25 cellular contexts compared by ENCODE assay signal in genomic region chr4:10613926-10614478, GRCh38.
DNase-seq lines count a peak whose midpoint lies in the region; ATAC-seq and TF ChIP-seq lines count a peak whose summit lies in the region.
"Had no signal": no experiment of that assay in that cellular context is flagged by ENCODE, and none has a peak within 500 bp of the region (broad histone marks: within the 10 kb centered on the region; RNA-seq: fewer than 3 reads in every experiment).

No MANE protein-coding gene starts in this region.

- no peak for ATAC-seq in right cardiac atrium
- ATAC-seq: A549, GM12878 had no signal

- no peaks in the 10 kb centered on the region for H3K9me3 Mint-ChIP-seq in H9
- H3K9me3 Mint-ChIP-seq: CD4-positive, CD25-positive, alpha-beta regulatory T cell; CD8-positive, alpha-beta memory T cell had no signal

- H3K56ac ChIP-seq in mesendoderm (ENCODE audit: low read length) (no peak overlapping the region), H9 (ENCODE audit: insufficient read length, low read depth, low read length) (no peak overlapping the region)

- H2BK20ac ChIP-seq in H9 (ENCODE audit: low read depth, low read length, poor library complexity, severe bottlenecking), result no peak overlapping the region

- H2BK15ac ChIP-seq in mesendoderm (replicated peaks; ENCODE audit: low read depth), result no peak overlapping the region
- no peak overlapping the region for H2BK15ac ChIP-seq in H9 (ENCODE audit: low read depth, low read length)

- no CpG with 5 or more reads among the region's 5 CpGs for WGBS in mesendoderm (ENCODE audit: extremely low coverage, insufficient coverage, low lambda C conversion rate)
- WGBS in trophoblast cell (ENCODE audit: extremely low coverage, insufficient coverage, insufficient read length), result no CpG with 5 or more reads among the region's 5 CpGs
- no CpG with 5 or more reads among the region's 5 CpGs for WGBS in H9 (ENCODE audit: extremely low coverage, insufficient read length, low lambda C conversion rate)
- WGBS in right cardiac atrium, result 72% methylated on average over 5 of the region's 5 CpGs

- H3K14ac ChIP-seq in trophoblast cell (ENCODE audit: low read length) (no peak overlapping the region), H9 (ENCODE audit: insufficient read depth, low read length) (no peak overlapping the region)

- H4K8ac ChIP-seq in mesendoderm (ENCODE audit: low read depth, low read length), result no peak overlapping the region
- no peak overlapping the region for H4K8ac ChIP-seq in trophoblast cell (ENCODE audit: low read depth, low read length)
- no peak overlapping the region for H4K8ac ChIP-seq in H9 (replicated peaks; ENCODE audit: insufficient read length, low read depth, low read length)

- intact Hi-C loops in right cardiac atrium (cut with DNase I), result no loop called here

- no peak overlapping the region for H3K4ac ChIP-seq in mesendoderm (ENCODE audit: low read depth, low read length)
- no peak overlapping the region for H3K4ac ChIP-seq in trophoblast cell (ENCODE audit: low read depth, low read length)
- no peak overlapping the region for H3K4ac ChIP-seq in H9 (ENCODE audit: low read depth, low read length)

- peaks cover 3% of the 10 kb centered on the region; the same call in 1 of the 2 replicates for H3K4me1 ChIP-seq in HEK293 (ENCODE audit: control insufficient read depth, insufficient read depth, low read length)
- H3K4me1 ChIP-seq in mesendoderm (ENCODE audit: control insufficient read depth, low read depth, low read length), result no peaks in the 10 kb centered on the region
- H3K4me1 ChIP-seq in trophoblast cell (ENCODE audit: control insufficient read depth in 1 of 2, insufficient read depth in 2 of 2, low read length in 2 of 2), result peaks cover 16 to 21% of the 10 kb centered on the region in 2 experiments
- no peaks in the 10 kb centered on the region for H3K4me1 ChIP-seq in H9 (ENCODE audit: insufficient read depth, low read length)
- no peaks in the 10 kb centered on the region for H3K4me1 ChIP-seq in right cardiac atrium (ENCODE audit: control insufficient read depth, insufficient read depth, low read length)
- H3K4me1 ChIP-seq in BE2C, result no peaks in the 10 kb centered on the region
- H3K4me1 ChIP-seq: A549 had no signal

- H2AFZ ChIP-seq in trophoblast cell (ENCODE audit: insufficient read depth, low read length, poor library complexity) (no peak overlapping the region), H9 (ENCODE audit: low read length) (no peak overlapping the region)

- no peak overlapping the region for H4K12ac ChIP-seq in trophoblast cell (ENCODE audit: low read depth, low read length)

- no peaks in the 10 kb centered on the region for H3K23me2 ChIP-seq in H9 (ENCODE audit: insufficient read length, low read depth, low read length, poor library complexity, severe bottlenecking)

- H2BK120ac ChIP-seq in mesendoderm (ENCODE audit: low read depth, low read length), result no peak overlapping the region
- H2BK120ac ChIP-seq in trophoblast cell (ENCODE audit: insufficient read depth, low read length, poor library complexity), result peak overlapping the region; percentile 9
- H2BK120ac ChIP-seq in H9 (ENCODE audit: low read depth, low read length, poor library complexity, severe bottlenecking), result no peak overlapping the region

- H4K5ac ChIP-seq in mesendoderm (ENCODE audit: low read length), result no peak overlapping the region
- no peak overlapping the region for H4K5ac ChIP-seq in H9 (ENCODE audit: insufficient read length, low read depth, low read length)

- H3K79me2 ChIP-seq in mesendoderm (ENCODE audit: control insufficient read depth, insufficient read depth, low read length) (no peaks in the 10 kb centered on the region), trophoblast cell (ENCODE audit: control insufficient read depth, insufficient read depth, low read length, poor library complexity) (no peaks in the 10 kb centered on the region), H9 (ENCODE audit: insufficient read depth, low read length) (no peaks in the 10 kb centered on the region)

- H3K4me2 ChIP-seq in mesendoderm (ENCODE audit: low read length) (no peak overlapping the region), trophoblast cell (ENCODE audit: low read length) (no peak overlapping the region), H9 (ENCODE audit: insufficient read depth, insufficient read length, low read length) (no peak overlapping the region)
- H3K4me2 ChIP-seq: A549, BLaER1 had no signal

- no peak overlapping the region for H2BK5ac ChIP-seq in mesendoderm (ENCODE audit: low read length)
- peak overlapping the region; percentile 35 for H2BK5ac ChIP-seq in trophoblast cell (ENCODE audit: low read depth, low read length, poor library complexity)
- no peak overlapping the region for H2BK5ac ChIP-seq in H9 (ENCODE audit: insufficient read length, low read length)

- H3T11ph ChIP-seq in H9 (ENCODE audit: low read length), result no peak overlapping the region

- H3K36me3 ChIP-seq in HEK293 (ENCODE audit: control insufficient read depth in 2 of 2, insufficient read depth in 1 of 2, low read length in 2 of 2) (no peaks in the 10 kb centered on the region), mesendoderm (ENCODE audit: control insufficient read depth, insufficient read depth, low read length) (no peaks in the 10 kb centered on the region), trophoblast cell (ENCODE audit: control insufficient read depth in 1 of 2, insufficient read depth in 2 of 2, low read length in 2 of 2) (no peaks in the 10 kb centered on the region), BE2C (no peaks in the 10 kb centered on the region)
- H3K36me3 ChIP-seq: BLaER1 had no signal

- TF ChIP-seq CTCF in HEK293 (tag by site-specific recombination; IDR thresholded peaks at IDR 0.05) (no peak), H9 (conservative IDR thresholded peaks at IDR 0.05) (no peak), BE2C (IDR thresholded peaks at IDR 0.05; ENCODE audit: low read depth, low read length) (no peak)

- H3K4me3 Mint-ChIP-seq in H9, result no peak overlapping the region
- H3K4me3 Mint-ChIP-seq: B cell; CD14-positive monocyte; CD4-positive, alpha-beta memory T cell; CD4-positive, CD25-positive, alpha-beta regulatory T cell; CD8-positive, alpha-beta memory T cell had no signal

- DNase-seq in mesendoderm, result no peak
- DNase-seq in trophoblast cell, result peak; percentile 96 to 98
- DNase-seq in H9, result no peak
- DNase-seq in right cardiac atrium, result no peak
- DNase-seq in BE2C, result no peak
- DNase-seq: AML-193; C1 segment of cervical spinal cord; CD4-positive, alpha-beta memory T cell; CD4-positive, CD25-positive, alpha-beta regulatory T cell; CD8-positive, alpha-beta memory T cell; COR-L47; DMS 273 treated with DMSO at 0.1 percent for 48 hours; DMS153; DMS53; DMS79; DND-41; EL; GDM1 had no signal

- no peak overlapping the region for H3K27ac Mint-ChIP-seq in H9
- H3K27ac Mint-ChIP-seq: B cell; CD14-positive monocyte; CD4-positive, alpha-beta memory T cell; CD4-positive, CD25-positive, alpha-beta regulatory T cell; CD8-positive, alpha-beta memory T cell had no signal

- no peak overlapping the region for H3K9ac ChIP-seq in mesendoderm (ENCODE audit: low read length)
- H3K9ac ChIP-seq in trophoblast cell (ENCODE audit: low read length), result no peak overlapping the region
- H3K9ac ChIP-seq in H9 (ENCODE audit: extremely low read depth, insufficient read length, low read length), result no peak overlapping the region
- H3K9ac ChIP-seq: BLaER1 had no signal

- POLR2A ChIA-PET in HEK293 (lab: Yijun Ruan, JAX), result no interaction called here

- H4K20me1 ChIP-seq in H9 (ENCODE audit: control insufficient read depth, insufficient read depth, insufficient read length), result no peaks in the 10 kb centered on the region
- H4K20me1 ChIP-seq: BLaER1 had no signal

- H3K4me3 ChIP-seq in HEK293 (ENCODE audit: low read depth, low read length), result no peak overlapping the region
- H3K4me3 ChIP-seq in mesendoderm (ENCODE audit: low read length), result no peak overlapping the region
- no peak overlapping the region for H3K4me3 ChIP-seq in trophoblast cell (ENCODE audit: low read depth, low read length)
- H3K4me3 ChIP-seq in right cardiac atrium (ENCODE audit: low read length), result no peak overlapping the region
- H3K4me3 ChIP-seq in BE2C (ENCODE audit: low read depth, low read length), result no peak overlapping the region
- H3K4me3 ChIP-seq: A549, BLaER1, GM12878 had no signal

- H3K79me1 ChIP-seq in mesendoderm (ENCODE audit: low read length) (no peaks in the 10 kb centered on the region), trophoblast cell (ENCODE audit: low read length) (peaks cover 20% of the 10 kb centered on the region), H9 (ENCODE audit: insufficient read depth, low read depth, low read length, poor library complexity, severe bottlenecking) (no peaks in the 10 kb centered on the region)

- H3K27me3 Mint-ChIP-seq in H9 (ENCODE audit: low read depth), result peaks cover 2% of the 10 kb centered on the region; the same call in 1 of the 2 replicates
- H3K27me3 Mint-ChIP-seq: B cell; CD4-positive, CD25-positive, alpha-beta regulatory T cell had no signal

- H3K23ac ChIP-seq in mesendoderm (ENCODE audit: low read length) (no peak overlapping the region), trophoblast cell (ENCODE audit: low read length) (no peak overlapping the region), H9 (ENCODE audit: insufficient read length, low read depth, low read length) (no peak overlapping the region)

- peak overlapping the region; percentile 42 for H4K91ac ChIP-seq in trophoblast cell (ENCODE audit: low read depth, low read length)
- H4K91ac ChIP-seq in H9 (ENCODE audit: insufficient read length, low read depth, low read length), result no peak overlapping the region

- H3K18ac ChIP-seq in mesendoderm (ENCODE audit: low read length) (peak overlapping the region; percentile 64), trophoblast cell (ENCODE audit: low read length) (no peak overlapping the region), H9 (ENCODE audit: insufficient read length, low read depth, low read length) (no peak overlapping the region)

- H2AK5ac ChIP-seq in mesendoderm (ENCODE audit: low read length) (no peak overlapping the region), trophoblast cell (ENCODE audit: low read length) (no peak overlapping the region), H9 (ENCODE audit: insufficient read length, low read length) (no peak overlapping the region)

- no peak overlapping the region for H3K27ac ChIP-seq in HEK293 (ENCODE audit: extremely low read depth, low read depth, low read length)
- H3K27ac ChIP-seq in mesendoderm (ENCODE audit: low read depth, low read length), result no peak overlapping the region
- H3K27ac ChIP-seq in trophoblast cell (ENCODE audit: low read depth, low read length), result no peak overlapping the region
- no peak overlapping the region for H3K27ac ChIP-seq in H9 (ENCODE audit: insufficient read length, low read depth, low read length)
- no peak overlapping the region for H3K27ac ChIP-seq in right cardiac atrium (ENCODE audit: low read length)
- H3K27ac ChIP-seq: 22Rv1, A549, BLaER1 had no signal

- no peaks in the 10 kb centered on the region for H3K27me3 ChIP-seq in mesendoderm (ENCODE audit: insufficient read depth, low read length, poor library complexity)
- no peaks in the 10 kb centered on the region for H3K27me3 ChIP-seq in trophoblast cell (ENCODE audit: insufficient read depth, low read length)
- no peaks in the 10 kb centered on the region for H3K27me3 ChIP-seq in H9 (ENCODE audit: insufficient read depth, low read length)
- no peaks in the 10 kb centered on the region for H3K27me3 ChIP-seq in right cardiac atrium (ENCODE audit: control insufficient read depth, insufficient read depth)
- no peaks in the 10 kb centered on the region for H3K27me3 ChIP-seq in BE2C
- H3K27me3 ChIP-seq: BLaER1 had no signal

- H3K36me3 Mint-ChIP-seq in H9 (ENCODE audit: insufficient read depth in 1 of 3, low read depth in 3 of 3), result no peaks in the 10 kb centered on the region
- H3K36me3 Mint-ChIP-seq: CD14-positive monocyte; CD4-positive, alpha-beta memory T cell had no signal

- CTCF ChIA-PET in HEK293 (lab: Yijun Ruan, JAX), result no interaction called here

- H3K4me1 Mint-ChIP-seq in H9, result no peaks in the 10 kb centered on the region
- H3K4me1 Mint-ChIP-seq: B cell; CD14-positive monocyte; CD4-positive, alpha-beta memory T cell; CD4-positive, CD25-positive, alpha-beta regulatory T cell; CD8-positive, alpha-beta memory T cell had no signal

- peak overlapping the region; percentile 87 for H2BK12ac ChIP-seq in trophoblast cell (ENCODE audit: low read length)
- no peak overlapping the region for H2BK12ac ChIP-seq in H9 (ENCODE audit: insufficient read length, low read depth, low read length)

- no peaks in the 10 kb centered on the region for H3K9me3 ChIP-seq in HEK293 (ENCODE audit: control insufficient read depth, insufficient read depth, low read depth, low read length)
- no peaks in the 10 kb centered on the region for H3K9me3 ChIP-seq in trophoblast cell (ENCODE audit: insufficient read depth, low read depth, low read length)
- H3K9me3 ChIP-seq in H9 (ENCODE audit: control insufficient read depth, low read depth, low read length), result no peaks in the 10 kb centered on the region
- H3K9me3 ChIP-seq in right cardiac atrium (ENCODE audit: control insufficient read depth, low read length), result no peaks in the 10 kb centered on the region
- H3K9me3 ChIP-seq in BE2C, result no peaks in the 10 kb centered on the region
- H3K9me3 ChIP-seq: A549, BLaER1 had no signal

Comparison
In these comparisons a context has a peak if more than half of its experiments do, and no peak if none do; other contexts are left out.
1. DNase-seq: peak in trophoblast cell (2 of 2); none in mesendoderm (single experiment), H9 (single experiment), right cardiac atrium (0 of 3) and BE2C (single experiment).